In genomic region chr14:91419044-91419397, GRCh38 we compare ENCODE assay signal across 8 cellular contexts. TPM values are rescaled to one million over a fixed set of nuclear protein-coding genes. Genes with fewer than 3 reads are reported as not detected.
A peak's percentile ranks its signal among the peaks of the same experiment; 100 is the strongest.
DNase-seq lines count a peak whose midpoint lies in the region; TF ChIP-seq lines count a peak whose summit lies in the region.

No MANE protein-coding gene starts in this region.

- H3K36me3 ChIP-seq in PC-9 (ENCODE audit: low read depth): no peaks in the 10 kb centered on the region
- no peaks in the 10 kb centered on the region for H3K36me3 ChIP-seq in duodenal mucosa (ENCODE audit: control insufficient read depth in 1 of 2, insufficient read depth in 2 of 2, low read length in 2 of 2)

- peak overlapping the region; percentile 65 for H3K4me3 Mint-ChIP-seq in activated CD4-positive, alpha-beta T cell treated with anti-CD3 and anti-CD28 coated beads, Interleukin-2, amount 10 ng/mL, durations not matched to agents 7 days and 5 days

- H3K36me3 Mint-ChIP-seq in activated CD4-positive, alpha-beta T cell treated with anti-CD3 and anti-CD28 coated beads, Interleukin-2, amount 10 ng/mL, durations not matched to agents 7 days and 5 days (ENCODE audit: low read depth): peaks cover 28% of the 10 kb centered on the region

- peaks cover 31% of the 10 kb centered on the region for H3K4me1 Mint-ChIP-seq in activated CD4-positive, alpha-beta T cell treated with anti-CD3 and anti-CD28 coated beads, Interleukin-2, amount 10 ng/mL, durations not matched to agents 7 days and 5 days

- H3K79me2 ChIP-seq in PC-9 (ENCODE audit: low read depth): no peaks in the 10 kb centered on the region

- H3K9ac ChIP-seq in duodenal mucosa (ENCODE audit: low read depth in 1 of 2, low read length in 2 of 2): peak overlapping the region; percentile 2 to 54

- H3K4me1 ChIP-seq in PC-9 (replicated peaks; ENCODE audit: insufficient read depth): peaks cover 12% of the 10 kb centered on the region
- peaks cover 20 to 39% of the 10 kb centered on the region in 2 donors for H3K4me1 ChIP-seq in duodenal mucosa (ENCODE audit: control insufficient read depth in 1 of 2, insufficient read depth in 2 of 2, low read length in 2 of 2)

- CTCF ChIA-PET in activated CD4-positive, alpha-beta T cell treated with anti-CD3 and anti-CD28 coated beads, Interleukin-2, amount 10 ng/mL, durations not matched to agents 7 days and 5 days (lab: Charles Lee): interaction anchor here (0.7 to 2.2 kb wide), 5 partner anchors 20 to 97 kb away, joined by 3 to 8 read pairs (median 3); no protein-coding TSS in a partner anchor
- CTCF ChIA-PET in PC-9 (lab: Charles Lee): no interaction called here

- no peaks in the 10 kb centered on the region for H3K9me3 ChIP-seq in PC-9 (ENCODE audit: insufficient read depth, low read depth)
- H3K9me3 ChIP-seq in duodenal mucosa (ENCODE audit: control insufficient read depth in 1 of 2, low read length in 2 of 2): no peaks in the 10 kb centered on the region

- no peak overlapping the region for H3K4me3 ChIP-seq in PC-9
- peak overlapping the region in 1 of 2 donors; percentile 58 for H3K4me3 ChIP-seq in duodenal mucosa (ENCODE audit: low read depth in 1 of 2, low read length in 2 of 2)

- 0 out of 2 replicates have a peak, but pooled peaks have one; percentile 48 for TF ChIP-seq CTCF in PC-9 (conservative IDR thresholded peaks at IDR 0.05)

- no peaks in the 10 kb centered on the region for H4K20me1 ChIP-seq in PC-9 (ENCODE audit: insufficient read depth)

- BruUV-seq in PC-9 (replicated peaks; lab: Mats Ljungman, UMichigan): no TSS peak

- no peak overlapping the region for H2AFZ ChIP-seq in PC-9

- no peaks in the 10 kb centered on the region for H3K9me3 Mint-ChIP-seq in activated CD4-positive, alpha-beta T cell treated with anti-CD3 and anti-CD28 coated beads, Interleukin-2, amount 10 ng/mL, durations not matched to agents 7 days and 5 days

- peak overlapping the region; percentile 70 for H3K4me2 ChIP-seq in PC-9

- no peaks in the 10 kb centered on the region for H3K27me3 Mint-ChIP-seq in activated CD4-positive, alpha-beta T cell treated with anti-CD3 and anti-CD28 coated beads, Interleukin-2, amount 10 ng/mL, durations not matched to agents 7 days and 5 days

- POLR2A ChIA-PET in activated CD4-positive, alpha-beta T cell treated with anti-CD3 and anti-CD28 coated beads, Interleukin-2, amount 10 ng/mL, durations not matched to agents 7 days and 5 days (lab: Charles Lee): interaction anchor here (0.7 kb wide), 1 partner anchor 47 kb away, joined by 3 read pairs; no protein-coding TSS in a partner anchor
- POLR2A ChIA-PET in PC-9 (lab: Charles Lee; ENCODE audit: unreplicated experiment): interaction anchor here (0.6 kb wide), 1 partner anchor 44 kb away, joined by 3 read pairs; no protein-coding TSS in a partner anchor

- DNase-seq in activated CD4-positive, alpha-beta T cell treated with anti-CD3 and anti-CD28 coated beads, Interleukin-2, amount 10 ng/mL, durations not matched to agents 7 days and 5 days: peak; percentile 72
- DNase-seq in activated CD4-positive, alpha-beta T cell treated with anti-CD3 and anti-CD28 coated beads, Interleukin-2, amount 50 U/mL, for 1 hour: no peak
- DNase-seq in PC-9 (no peak), cortex of kidney (lab: John Stamatoyannopoulos, UW) (no peak), ecto neural progenitor cell (ENCODE audit: low spot score) (no peak), NCI-H446 (lab: John Stamatoyannopoulos, UW) (no peak)
- peak; percentile 66 for DNase-seq in stimulated activated naive CD4-positive, alpha-beta T cell treated with Interleukin-2 at 50 U/mL for 16 hours (lab: John Stamatoyannopoulos, UW)

- peak overlapping the region; percentile 88 for H3K27ac Mint-ChIP-seq in activated CD4-positive, alpha-beta T cell treated with anti-CD3 and anti-CD28 coated beads, Interleukin-2, amount 10 ng/mL, durations not matched to agents 7 days and 5 days

- no peaks in the 10 kb centered on the region for H3K9me2 ChIP-seq in PC-9 (ENCODE audit: insufficient read depth)

- intact Hi-C loops in PC-9 (cut with micrococcal nuclease; ENCODE audit: unreplicated experiment): loop anchor here (5.0 kb wide), 1 partner anchor 52 kb away; no protein-coding TSS in a partner anchor

- H3K27me3 ChIP-seq in PC-9 (ENCODE audit: insufficient read depth, low read depth) (no peaks in the 10 kb centered on the region), duodenal mucosa (ENCODE audit: control insufficient read depth in 1 of 2, insufficient read depth in 2 of 2, low read length in 2 of 2) (no peaks in the 10 kb centered on the region)

- H3K27ac ChIP-seq in PC-9: peak overlapping the region; percentile 78; the same call in 1 of the 2 replicates
- H3K27ac ChIP-seq in duodenal mucosa (ENCODE audit: low read depth, low read length): no peak overlapping the region

- peaks cover 6% of the 10 kb centered on the region; the same call in 1 of the 2 replicates for H3F3A ChIP-seq in PC-9 (ENCODE audit: insufficient read depth, low read depth)

RNA-seq across cellular contexts. Expression of gene CCDC88C, which starts 1.4 kb away (rescaled TPM):
- 100 to 1,000 TPM; 187 to 193 TPM for total RNA-seq in activated CD4-positive, alpha-beta T cell treated with anti-CD3 and anti-CD28 coated beads, Interleukin-2, amount 10 ng/mL, durations not matched to agents 7 days and 5 days
- 7.4 and 10.4 TPM in 2 replicates for total RNA-seq in PC-9 (2021)

Comparison
In these comparisons a context has a peak if more than half of its experiments do, and no peak if none do; other contexts are left out.
1. DNase-seq: peak in activated CD4-positive, alpha-beta T cell treated with anti-CD3 and anti-CD28 coated beads, Interleukin-2, amount 10 ng/mL, durations not matched to agents 7 days and 5 days (single experiment) and stimulated activated naive CD4-positive, alpha-beta T cell treated with Interleukin-2 at 50 U/mL for 16 hours (single experiment); none in activated CD4-positive, alpha-beta T cell treated with anti-CD3 and anti-CD28 coated beads, Interleukin-2, amount 50 U/mL, for 1 hour (single experiment), PC-9 (0 of 2), cortex of kidney (single experiment), ecto neural progenitor cell (single experiment) and NCI-H446 (0 of 2).
2. RNA of gene CCDC88C, which starts 1.4 kb away (total RNA-seq): 187 to 193 TPM in activated CD4-positive, alpha-beta T cell treated with anti-CD3 and anti-CD28 coated beads, Interleukin-2, amount 10 ng/mL, durations not matched to agents 7 days and 5 days; 7.4 to 10.4 TPM in PC-9; every median in the first group is over 10 times any median in the second.